Comparison of ENCODE assay signal across 24 cellular contexts in the genomic region with DNA sequence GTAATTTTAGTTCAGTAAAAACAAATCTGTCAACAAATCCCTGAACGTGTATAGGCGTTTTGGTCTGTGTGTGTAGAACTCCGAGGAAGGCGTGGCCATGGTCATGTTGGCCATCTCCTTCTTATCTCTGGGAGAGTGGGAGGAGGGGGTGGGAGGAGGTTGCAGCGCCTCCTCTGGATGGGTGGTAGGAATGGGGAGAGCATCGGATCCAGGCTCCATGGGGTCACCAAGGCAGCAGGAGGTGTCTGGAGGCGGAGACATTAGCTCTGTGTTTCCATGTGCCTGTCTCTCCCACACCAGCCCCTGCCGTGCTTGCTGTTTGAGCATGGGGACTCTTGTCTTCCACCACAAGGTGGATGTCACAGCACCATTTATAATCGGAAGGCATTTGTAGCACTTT. TPM values are rescaled to one million over a fixed set of nuclear protein-coding genes. Genes with fewer than 3 reads are reported as not detected.
A peak's percentile ranks its signal among the peaks of the same experiment; 100 is the strongest.
DNase-seq lines count a peak whose midpoint lies in the region; TF ChIP-seq lines count a peak whose summit lies in the region.
"Had no signal": no experiment of that assay in that cellular context is flagged by ENCODE, and none has a peak within 500 bp of the region (broad histone marks: within the 10 kb centered on the region; RNA-seq: fewer than 3 reads in every experiment).

No MANE protein-coding gene starts in this region.

- no peak for TF ChIP-seq RAD21 in SK-N-SH (IDR thresholded peaks at IDR 0.05; ENCODE audit: low read length)

- CTCF ChIA-PET in SK-N-SH (lab: Yijun Ruan, JAX), result no interaction called here

- H4K20me1 ChIP-seq in SK-N-SH (ENCODE audit: insufficient read depth), result no peaks in the 10 kb centered on the region

- H3K4me3 ChIP-seq in H7 (ENCODE audit: insufficient read depth, low read depth, low read length) (no peak overlapping the region), SK-N-SH (ENCODE audit: low read depth in 2 of 2, low read length in 1 of 2) (no peak overlapping the region)
- H3K4me3 ChIP-seq: esophagus squamous epithelium, MG63, PC-9, SK-N-MC, vagina had no signal

- H3K27me3 ChIP-seq in H7 (ENCODE audit: control insufficient read depth, insufficient read depth, low read length) (no peaks in the 10 kb centered on the region), SK-N-SH (ENCODE audit: insufficient read depth) (no peaks in the 10 kb centered on the region; the same call in 1 of the 2 replicates)
- H3K27me3 ChIP-seq: esophagus squamous epithelium, MG63, vagina had no signal

- no peaks in the 10 kb centered on the region for H3K9me3 ChIP-seq in SK-N-SH
- H3K9me3 ChIP-seq: esophagus squamous epithelium, MG63, vagina had no signal

- H3K9ac ChIP-seq in SK-N-SH, result no peak overlapping the region

- no peak overlapping the region for H3K27ac ChIP-seq in SK-N-SH (ENCODE audit: low read depth in 2 of 2, low read length in 1 of 2)
- H3K27ac ChIP-seq: esophagus squamous epithelium, PC-9, SK-N-MC, vagina had no signal

- TF ChIP-seq CTCF in SK-N-SH (IDR thresholded peaks at IDR 0.05), result no peak

- H3K36me3 ChIP-seq in H7 (replicated peaks; ENCODE audit: control insufficient read depth, insufficient read depth, low read length) (no peaks in the 10 kb centered on the region), SK-N-SH (replicated peaks in 1 of 2; ENCODE audit: control insufficient read depth in 1 of 2, insufficient read depth in 2 of 2, low read length in 1 of 2) (no peaks in the 10 kb centered on the region)
- H3K36me3 ChIP-seq: esophagus squamous epithelium, MG63, vagina had no signal

- H3K9me2 ChIP-seq in SK-N-SH, result no peaks in the 10 kb centered on the region

- TF ChIP-seq EP300 in SK-N-SH (IDR thresholded peaks at IDR 0.05; ENCODE audit: borderline replicate concordance in 1 of 2, low read depth in 1 of 2, low read length in 1 of 2), result no peak

- 76% methylated on average over 9 of the region's 9 CpGs for WGBS in SK-N-SH (ENCODE audit: low lambda C conversion rate)

- peak; percentile 28 for DNase-seq in COLO829 (ENCODE audit: low spot score)
- peak; percentile 79 for DNase-seq in H7
- DNase-seq in RPMI7951 (ENCODE audit: low read depth), result peak; percentile 77
- peak; percentile 40 for DNase-seq in iPS DF 19.7 (ENCODE audit: low read depth, low spot score)
- DNase-seq in SK-N-SH, result no peak
- DNase-seq in NCI-H2171 (lab: John Stamatoyannopoulos, UW), result no peak
- no peak for DNase-seq in C1 segment of cervical spinal cord (lab: John Stamatoyannopoulos, UW)
- DNase-seq: activated CD4-positive, alpha-beta T cell treated with anti-CD3 and anti-CD28 coated beads, Interleukin-2, amount 10 ng/mL, durations not matched to agents 24 days and 14 days; activated gamma-delta T cell treated with Interleukin-2 at 50 U/mL for 16 hours; amygdala; Calu3; caudate nucleus; esophagus squamous epithelium; IMR-90; kidney glomerular epithelial cell; MG63; NCI-H1694 treated with DMSO at 0.1 percent for 48 hours; NCI-H524; PC-9 had no signal

- H3K79me2 ChIP-seq in SK-N-SH (ENCODE audit: insufficient read depth), result no peaks in the 10 kb centered on the region

- no peak overlapping the region for H3K4me2 ChIP-seq in SK-N-SH
- H3K4me2 ChIP-seq: PC-9 had no signal

- POLR2A ChIA-PET in SK-N-SH (lab: Yijun Ruan, JAX), result no interaction called here

- no peaks in the 10 kb centered on the region for H3K4me1 ChIP-seq in SK-N-SH (ENCODE audit: control insufficient read depth in 1 of 2, insufficient read depth in 2 of 2, low read depth in 1 of 2, low read length in 1 of 2)
- H3K4me1 ChIP-seq: esophagus squamous epithelium, vagina had no signal

- no peak overlapping the region for H2AFZ ChIP-seq in SK-N-SH (ENCODE audit: low read depth)
- H2AFZ ChIP-seq: PC-9 had no signal

- H3F3A ChIP-seq in SK-N-SH (replicated peaks; ENCODE audit: insufficient read depth), result no peaks in the 10 kb centered on the region

TF ChIP-seq in SK-N-SH, 30 proteins besides CTCF, POLR2A, EP300 and RAD21:
- TF ChIP-seq USF2 (IDR thresholded peaks at IDR 0.05; ENCODE audit: borderline replicate concordance, low read depth, low read length) (no peak), JUND (IDR thresholded peaks at IDR 0.05) (no peak), NFIC (IDR thresholded peaks at IDR 0.05; ENCODE audit: borderline replicate concordance) (no peak), ZBTB33 (IDR thresholded peaks at IDR 0.05; ENCODE audit: borderline replicate concordance, low read depth) (no peak), IRF3 (IDR thresholded peaks at IDR 0.05; ENCODE audit: low read depth, low read length) (no peak), YY1 (IDR thresholded peaks at IDR 0.05; ENCODE audit: low read depth) (no peak), ELF1 (IDR thresholded peaks at IDR 0.05) (no peak), NRF1 (IDR thresholded peaks at IDR 0.05; ENCODE audit: low read depth, low read length) (no peak), TAF1 (IDR thresholded peaks at IDR 0.05; ENCODE audit: borderline replicate concordance, low read depth, low read length) (no peak), CHD2 (IDR thresholded peaks at IDR 0.05; ENCODE audit: low read length, partially characterized antibody) (no peak), POLR2AphosphoS5 (IDR thresholded peaks at IDR 0.05; ENCODE audit: low read depth, low read length) (no peak), RXRA (IDR thresholded peaks at IDR 0.05; ENCODE audit: borderline replicate concordance, low read depth) (no peak), PBX3 (IDR thresholded peaks at IDR 0.05) (no peak), RFX5 (IDR thresholded peaks at IDR 0.05; ENCODE audit: low read length) (no peak), TEAD4 (IDR thresholded peaks at IDR 0.05; ENCODE audit: borderline replicate concordance, insufficient read depth) (no peak), SIN3A (IDR thresholded peaks at IDR 0.05; ENCODE audit: borderline replicate concordance, low read depth, low read length) (no peak), FOSL2 (IDR thresholded peaks at IDR 0.05; ENCODE audit: borderline replicate concordance, low read depth) (no peak), FOXM1 (IDR thresholded peaks at IDR 0.05; ENCODE audit: low read depth) (no peak), GABPA (IDR thresholded peaks at IDR 0.05; ENCODE audit: low read depth) (no peak), EZH2phosphoT487 (IDR thresholded peaks at IDR 0.05; ENCODE audit: borderline replicate concordance, low read depth) (no peak)

RNA-seq across cellular contexts. Expression of gene TRPM1, which starts 34.5 kb away (rescaled TPM):
- 0.48 and 0.89 TPM in 2 replicates for total RNA-seq in H7 (2014; rRNA removed; shearing (Covaris generic))
- total RNA-seq in RPMI7951 (2014; rRNA removed; shearing (Covaris generic)), result not detected in 2 replicates
- not detected in 2 replicates for polyA plus RNA-seq in SK-N-SH (2012; rRNA removed)
- polyA plus RNA-seq in SK-N-SH (2012; cell fraction: cytosol; rRNA removed), result 0.10 TPM in 1 of 2 replicates, not detected in the other
- polyA plus RNA-seq in SK-N-SH (2012; cell fraction: nucleus; rRNA removed), result 0.12 TPM in 1 of 2 replicates, not detected in the other
- total RNA-seq: activated CD4-positive, alpha-beta T cell treated with anti-CD3 and anti-CD28 coated beads, Interleukin-2, amount 10 ng/mL, durations not matched to agents 24 days and 14 days; Calu3; esophagus squamous epithelium; IMR-90; mesothelial cell of epicardium; PC-9; posterior vena cava; skeletal muscle tissue; vagina had no signal
- polyA plus RNA-seq: IMR-90 had no signal

Comparison
In these comparisons a context has a peak if more than half of its experiments do, and no peak if none do; other contexts are left out.
1. DNase-seq: peak in COLO829 (single experiment), H7 (single experiment), RPMI7951 (single experiment) and iPS DF 19.7 (single experiment); none in SK-N-SH (single experiment), NCI-H2171 (single experiment) and C1 segment of cervical spinal cord (0 of 14).